Comparison of ENCODE assay signal across 9 cellular contexts in genomic region chr13:110562696-110563462, GRCh38. TPM values are rescaled to one million over a fixed set of nuclear protein-coding genes. Genes with fewer than 3 reads are reported as not detected.
DNase-seq lines count a peak whose midpoint lies in the region; ATAC-seq, FAIRE-seq and TF ChIP-seq lines count a peak whose summit lies in the region.
"Had no signal": no experiment of that assay in that cellular context is flagged by ENCODE, and none has a peak within 500 bp of the region (broad histone marks: within the 10 kb centered on the region; RNA-seq: fewer than 3 reads in every experiment).

No MANE protein-coding gene starts in this region.

- H3K9ac ChIP-seq in BLaER1 treated with 17β-estradiol and CSF1 and Interleukin-3, amounts not matched to agents 10 nM and 100 nM, result peak overlapping the region; percentile 79 to 92 (median 90)
- peak overlapping the region; percentile 26 for H3K9ac ChIP-seq in NT2/D1 (ENCODE audit: insufficient read length, low read depth)

- no peak for DNase-seq in NT2/D1 (ENCODE audit: low read depth, low spot score)
- DNase-seq in epithelial cell of esophagus (ENCODE audit: low read depth), result no peak
- no peak for DNase-seq in H4 (ENCODE audit: low spot score)
- DNase-seq in RCC 7860 (ENCODE audit: low spot score), result no peak
- no peak for DNase-seq in WERI-Rb-1
- DNase-seq: brain microvascular endothelial cell had no signal

- H3K4me2 ChIP-seq in BLaER1 treated with 17β-estradiol and CSF1 and Interleukin-3, amounts not matched to agents 10 nM and 100 nM, result peak overlapping the region; percentile 65 to 100 (median 97)

- peak overlapping the region; percentile 83 to 99 (median 97) for H3K4me3 ChIP-seq in BLaER1 treated with 17β-estradiol and CSF1 and Interleukin-3, amounts not matched to agents 10 nM and 100 nM
- H3K4me3 ChIP-seq in NT2/D1 (ENCODE audit: insufficient read length, low read depth), result peak overlapping the region; percentile 3
- peak overlapping the region; percentile 75 for H3K4me3 ChIP-seq in epithelial cell of esophagus (ENCODE audit: low read length)
- peak overlapping the region; percentile 91 to 94 for H3K4me3 ChIP-seq in neutrophil (ENCODE audit: low read depth in 1 of 2, low read length in 1 of 2)
- no peak overlapping the region for H3K4me3 ChIP-seq in WERI-Rb-1 (ENCODE audit: low read depth, low read length)

- peaks cover 37 to 56% (median 47%) of the 10 kb centered on the region in 10 experiments for H3K4me1 ChIP-seq in BLaER1 treated with 17β-estradiol and CSF1 and Interleukin-3, amounts not matched to agents 10 nM and 100 nM
- H3K4me1 ChIP-seq in NT2/D1 (ENCODE audit: insufficient read depth, insufficient read length) (peaks cover 2% of the 10 kb centered on the region), neutrophil (ENCODE audit: control insufficient read depth in 1 of 2, insufficient read depth in 1 of 2, low read depth in 1 of 2, low read length in 1 of 2) (peaks cover 20 to 41% of the 10 kb centered on the region in 2 experiments)

- peaks cover 0 to 5% (median 3%) of the 10 kb centered on the region in 11 experiments; a peak in 11 of 22 replicates for H3K9me3 ChIP-seq in BLaER1 treated with 17β-estradiol and CSF1 and Interleukin-3, amounts not matched to agents 10 nM and 100 nM (replicated peaks in 1 of 11)
- no peaks in the 10 kb centered on the region for H3K9me3 ChIP-seq in NT2/D1 (ENCODE audit: insufficient read depth, low read length)
- H3K9me3 ChIP-seq in neutrophil, result no peaks in the 10 kb centered on the region
- H3K9me3 ChIP-seq in WERI-Rb-1 (ENCODE audit: severe bottlenecking), result no peaks in the 10 kb centered on the region

- TF ChIP-seq CTCF in epithelial cell of esophagus (IDR thresholded peaks at IDR 0.05; ENCODE audit: insufficient read depth, low read depth, low read length, missing control alignments) (no peak), neutrophil (IDR thresholded peaks at IDR 0.05) (no peak), WERI-Rb-1 (IDR thresholded peaks at IDR 0.05; ENCODE audit: low read depth, low read length) (no peak)

- FAIRE-seq in RCC 7860 (lab: Jason Lieb, UNC), result no peak

- peak overlapping the region; percentile 55 to 95 (median 85); a peak in 21 of 22 replicates for H3K27ac ChIP-seq in BLaER1 treated with 17β-estradiol and CSF1 and Interleukin-3, amounts not matched to agents 10 nM and 100 nM
- H3K27ac ChIP-seq in neutrophil (peak overlapping the region; percentile 92), WERI-Rb-1 (no peak overlapping the region)

- no peaks in the 10 kb centered on the region for H3K27me3 ChIP-seq in BLaER1 treated with 17β-estradiol and CSF1 and Interleukin-3, amounts not matched to agents 10 nM and 100 nM
- H3K27me3 ChIP-seq in NT2/D1 (ENCODE audit: insufficient read depth, insufficient read length) (peaks cover 10% of the 10 kb centered on the region), neutrophil (peaks cover 19% of the 10 kb centered on the region), WERI-Rb-1 (ENCODE audit: insufficient read depth, low read depth, severe bottlenecking) (peaks cover 61% of the 10 kb centered on the region)
- H3K27me3 ChIP-seq: brain microvascular endothelial cell had no signal

- ATAC-seq in GM18909 (IDR thresholded peaks at IDR 0.05; ENCODE audit: poor library complexity, unreplicated experiment), result no peak

- H4K20me1 ChIP-seq in BLaER1 treated with 17β-estradiol and CSF1 and Interleukin-3, amounts not matched to agents 10 nM and 100 nM, result peaks cover 11 to 85% (median 32%) of the 10 kb centered on the region in 11 experiments; a peak in 20 of 22 replicates

- H3K36me3 ChIP-seq in BLaER1 treated with 17β-estradiol and CSF1 and Interleukin-3, amounts not matched to agents 10 nM and 100 nM, result peaks cover 0 to 65% (median 20%) of the 10 kb centered on the region in 11 experiments; a peak in 19 of 22 replicates
- H3K36me3 ChIP-seq in NT2/D1 (ENCODE audit: insufficient read depth, insufficient read length, low read length), result peaks cover 23% of the 10 kb centered on the region
- no peaks in the 10 kb centered on the region for H3K36me3 ChIP-seq in neutrophil
- no peaks in the 10 kb centered on the region for H3K36me3 ChIP-seq in WERI-Rb-1
- H3K36me3 ChIP-seq: brain microvascular endothelial cell had no signal

RNA-seq across cellular contexts. Expression of gene RAB20, which starts 1.4 kb away (rescaled TPM):
- 12.3 and 14.6 TPM in 2 replicates for total RNA-seq in H4 (2014; rRNA removed; shearing (Covaris generic))

RNA-seq across cellular contexts. Expression of gene NAXD, which starts 52.5 kb away (rescaled TPM):
- total RNA-seq in H4 (2014; rRNA removed; shearing (Covaris generic)), result 10.0 and 10.1 TPM in 2 replicates
